1 cellular context compared by ENCODE assay signal in genomic region chr4:118683513-118683912, GRCh38.
TF ChIP-seq lines count a peak whose summit lies in the region.

No MANE protein-coding gene starts in this region.

TF ChIP-seq in HepG2, 621 proteins besides CTCF, POLR2A, EP300 and RAD21 (continued from another document):
- TF ChIP-seq, protein P1, sequence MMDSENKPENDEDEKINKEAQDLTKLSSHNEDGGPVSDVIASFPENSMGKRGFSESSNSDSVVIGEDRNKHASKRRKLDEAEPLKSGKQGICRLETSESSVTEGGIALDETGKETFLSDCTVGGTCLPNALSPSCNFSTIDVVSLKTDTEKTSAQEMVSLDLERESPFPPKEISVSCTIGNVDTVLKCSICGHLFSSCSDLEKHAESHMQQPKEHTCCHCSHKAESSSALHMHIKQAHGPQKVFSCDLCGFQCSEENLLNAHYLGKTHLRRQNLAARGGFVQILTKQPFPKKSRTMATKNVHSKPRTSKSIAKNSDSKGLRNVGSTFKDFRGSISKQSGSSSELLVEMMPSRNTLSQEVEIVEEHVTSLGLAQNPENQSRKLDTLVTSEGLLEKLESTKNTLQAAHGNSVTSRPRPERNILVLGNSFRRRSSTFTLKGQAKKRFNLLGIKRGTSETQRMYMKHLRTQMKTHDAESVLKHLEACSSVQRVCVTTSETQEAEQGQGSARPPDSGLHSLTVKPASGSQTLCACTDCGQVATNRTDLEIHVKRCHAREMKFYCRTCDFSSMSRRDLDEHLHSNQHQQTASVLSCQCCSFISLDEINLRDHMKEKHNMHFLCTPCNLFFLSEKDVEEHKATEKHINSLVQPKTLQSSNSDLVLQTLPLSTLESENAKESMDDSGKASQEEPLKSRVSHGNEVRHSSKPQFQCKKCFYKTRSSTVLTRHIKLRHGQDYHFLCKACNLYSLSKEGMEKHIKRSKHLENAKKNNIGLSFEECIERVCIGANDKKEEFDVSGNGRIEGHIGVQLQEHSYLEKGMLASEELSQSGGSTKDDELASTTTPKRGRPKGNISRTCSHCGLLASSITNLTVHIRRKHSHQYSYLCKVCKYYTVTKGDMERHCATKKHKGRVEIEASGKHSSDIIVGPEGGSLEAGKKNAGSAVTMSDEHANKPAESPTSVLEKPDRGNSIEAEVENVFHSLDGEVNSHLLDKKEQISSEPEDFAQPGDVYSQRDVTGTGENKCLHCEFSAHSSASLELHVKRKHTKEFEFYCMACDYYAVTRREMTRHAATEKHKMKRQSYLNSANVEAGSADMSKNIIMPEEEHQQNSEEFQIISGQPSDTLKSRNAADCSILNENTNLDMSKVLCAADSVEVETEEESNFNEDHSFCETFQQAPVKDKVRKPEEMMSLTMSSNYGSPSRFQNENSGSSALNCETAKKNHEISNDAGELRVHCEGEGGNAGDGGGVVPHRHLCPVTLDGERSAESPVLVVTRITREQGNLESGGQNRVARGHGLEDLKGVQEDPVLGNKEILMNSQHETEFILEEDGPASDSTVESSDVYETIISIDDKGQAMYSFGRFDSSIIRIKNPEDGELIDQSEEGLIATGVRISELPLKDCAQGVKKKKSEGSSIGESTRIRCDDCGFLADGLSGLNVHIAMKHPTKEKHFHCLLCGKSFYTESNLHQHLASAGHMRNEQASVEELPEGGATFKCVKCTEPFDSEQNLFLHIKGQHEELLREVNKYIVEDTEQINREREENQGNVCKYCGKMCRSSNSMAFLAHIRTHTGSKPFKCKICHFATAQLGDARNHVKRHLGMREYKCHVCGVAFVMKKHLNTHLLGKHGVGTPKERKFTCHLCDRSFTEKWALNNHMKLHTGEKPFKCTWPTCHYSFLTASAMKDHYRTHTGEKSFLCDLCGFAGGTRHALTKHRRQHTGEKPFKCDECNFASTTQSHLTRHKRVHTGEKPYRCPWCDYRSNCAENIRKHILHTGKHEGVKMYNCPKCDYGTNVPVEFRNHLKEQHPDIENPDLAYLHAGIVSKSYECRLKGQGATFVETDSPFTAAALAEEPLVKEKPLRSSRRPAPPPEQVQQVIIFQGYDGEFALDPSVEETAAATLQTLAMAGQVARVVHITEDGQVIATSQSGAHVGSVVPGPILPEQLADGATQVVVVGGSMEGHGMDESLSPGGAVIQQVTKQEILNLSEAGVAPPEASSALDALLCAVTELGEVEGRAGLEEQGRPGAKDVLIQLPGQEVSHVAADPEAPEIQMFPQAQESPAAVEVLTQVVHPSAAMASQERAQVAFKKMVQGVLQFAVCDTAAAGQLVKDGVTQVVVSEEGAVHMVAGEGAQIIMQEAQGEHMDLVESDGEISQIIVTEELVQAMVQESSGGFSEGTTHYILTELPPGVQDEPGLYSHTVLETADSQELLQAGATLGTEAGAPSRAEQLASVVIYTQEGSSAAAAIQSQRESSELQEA (CRISPR knock-in tag; IDR thresholded peaks at IDR 0.05; ENCODE audit: not compliant biosample characterization) = no peak
- TF ChIP-seq ZNF879 (CRISPR knock-in tag; IDR thresholded peaks at IDR 0.05) (no peak), GABPB1 (CRISPR knock-in tag; IDR thresholded peaks at IDR 0.05) (peak; percentile 89), NFIC (IDR thresholded peaks at IDR 0.05; ENCODE audit: low read length) (no peak), TBL1XR1 (IDR thresholded peaks at IDR 0.05; ENCODE audit: borderline replicate concordance, low read length, partially characterized antibody) (no peak), STAT5B (CRISPR knock-in tag; IDR thresholded peaks at IDR 0.05) (no peak), NFYC (CRISPR knock-in tag; IDR thresholded peaks at IDR 0.05) (0 out of 2 replicates have a peak, but pooled peaks have one; percentile 27), ZBED4 (CRISPR knock-in tag; IDR thresholded peaks at IDR 0.05; ENCODE audit: borderline replicate concordance) (no peak), ZFP36L1 (CRISPR knock-in tag; IDR thresholded peaks at IDR 0.05) (peak; percentile 57; the same call in 1 of the 2 replicates), ZNF326 (CRISPR knock-in tag; IDR thresholded peaks at IDR 0.05; ENCODE audit: borderline replicate concordance) (no peak), GABPA (IDR thresholded peaks at IDR 0.05; ENCODE audit: low read depth, low read length) (peak; percentile 70), GABPA (CRISPR knock-in tag; IDR thresholded peaks at IDR 0.05; ENCODE audit: low read depth) (peak; percentile 95), RBAK (CRISPR knock-in tag; IDR thresholded peaks at IDR 0.05) (no peak), EEA1 (CRISPR knock-in tag; IDR thresholded peaks at IDR 0.05; ENCODE audit: borderline replicate concordance) (no peak), HDAC2 (CRISPR knock-in tag; IDR thresholded peaks at IDR 0.05) (no peak), MIER3 (CRISPR knock-in tag; IDR thresholded peaks at IDR 0.05; ENCODE audit: borderline replicate concordance) (no peak), ZNF574 (CRISPR knock-in tag; IDR thresholded peaks at IDR 0.05) (peak; percentile 45; the same call in 1 of the 2 replicates), PHB2 (IDR thresholded peaks at IDR 0.05; ENCODE audit: partially characterized antibody) (no peak), ETV5 (CRISPR knock-in tag; IDR thresholded peaks at IDR 0.05; ENCODE audit: borderline replicate concordance) (peak; percentile 61; the same call in 1 of the 2 replicates), KAT8 (CRISPR knock-in tag; IDR thresholded peaks at IDR 0.05) (peak; percentile 76; the same call in 1 of the 2 replicates), SP2 (CRISPR knock-in tag; IDR thresholded peaks at IDR 0.05) (no peak), PRPF4 (IDR thresholded peaks at IDR 0.05; ENCODE audit: low read depth, low read length, poor library complexity, severe bottlenecking) (no peak), FOXJ3 (CRISPR knock-in tag; IDR thresholded peaks at IDR 0.05; ENCODE audit: borderline replicate concordance) (no peak), ZNF605 (CRISPR knock-in tag; IDR thresholded peaks at IDR 0.05) (no peak), ZNF329 (CRISPR knock-in tag; IDR thresholded peaks at IDR 0.05; ENCODE audit: low read depth) (no peak), SUZ12 (IDR thresholded peaks at IDR 0.05; ENCODE audit: low read depth, low read length) (peak; percentile 45; the same call in 1 of the 2 replicates), ZNF614 (CRISPR knock-in tag; IDR thresholded peaks at IDR 0.05; ENCODE audit: borderline replicate concordance) (peak; percentile 43; the same call in 1 of the 2 replicates), CENPT (CRISPR knock-in tag; IDR thresholded peaks at IDR 0.05; ENCODE audit: low read depth) (no peak), YY1 (IDR thresholded peaks at IDR 0.05; ENCODE audit: insufficient read depth, insufficient replicate concordance, low read depth, low read length) (peak; percentile 31), MTA1 (CRISPR knock-in tag; IDR thresholded peaks at IDR 0.05; ENCODE audit: borderline replicate concordance) (no peak), NFE2L1 (CRISPR knock-in tag; IDR thresholded peaks at IDR 0.05; ENCODE audit: borderline replicate concordance) (no peak), XRCC5 (optimal IDR thresholded peaks at IDR 0.05; ENCODE audit: low read length) (no peak)
- TF ChIP-seq, protein P2, sequence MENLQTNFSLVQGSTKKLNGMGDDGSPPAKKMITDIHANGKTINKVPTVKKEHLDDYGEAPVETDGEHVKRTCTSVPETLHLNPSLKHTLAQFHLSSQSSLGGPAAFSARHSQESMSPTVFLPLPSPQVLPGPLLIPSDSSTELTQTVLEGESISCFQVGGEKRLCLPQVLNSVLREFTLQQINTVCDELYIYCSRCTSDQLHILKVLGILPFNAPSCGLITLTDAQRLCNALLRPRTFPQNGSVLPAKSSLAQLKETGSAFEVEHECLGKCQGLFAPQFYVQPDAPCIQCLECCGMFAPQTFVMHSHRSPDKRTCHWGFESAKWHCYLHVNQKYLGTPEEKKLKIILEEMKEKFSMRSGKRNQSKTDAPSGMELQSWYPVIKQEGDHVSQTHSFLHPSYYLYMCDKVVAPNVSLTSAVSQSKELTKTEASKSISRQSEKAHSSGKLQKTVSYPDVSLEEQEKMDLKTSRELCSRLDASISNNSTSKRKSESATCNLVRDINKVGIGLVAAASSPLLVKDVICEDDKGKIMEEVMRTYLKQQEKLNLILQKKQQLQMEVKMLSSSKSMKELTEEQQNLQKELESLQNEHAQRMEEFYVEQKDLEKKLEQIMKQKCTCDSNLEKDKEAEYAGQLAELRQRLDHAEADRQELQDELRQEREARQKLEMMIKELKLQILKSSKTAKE (CRISPR knock-in tag; IDR thresholded peaks at IDR 0.05; ENCODE audit: borderline replicate concordance) = no peak
